ENCODE assay signal across 8 cellular contexts in the genomic region with DNA sequence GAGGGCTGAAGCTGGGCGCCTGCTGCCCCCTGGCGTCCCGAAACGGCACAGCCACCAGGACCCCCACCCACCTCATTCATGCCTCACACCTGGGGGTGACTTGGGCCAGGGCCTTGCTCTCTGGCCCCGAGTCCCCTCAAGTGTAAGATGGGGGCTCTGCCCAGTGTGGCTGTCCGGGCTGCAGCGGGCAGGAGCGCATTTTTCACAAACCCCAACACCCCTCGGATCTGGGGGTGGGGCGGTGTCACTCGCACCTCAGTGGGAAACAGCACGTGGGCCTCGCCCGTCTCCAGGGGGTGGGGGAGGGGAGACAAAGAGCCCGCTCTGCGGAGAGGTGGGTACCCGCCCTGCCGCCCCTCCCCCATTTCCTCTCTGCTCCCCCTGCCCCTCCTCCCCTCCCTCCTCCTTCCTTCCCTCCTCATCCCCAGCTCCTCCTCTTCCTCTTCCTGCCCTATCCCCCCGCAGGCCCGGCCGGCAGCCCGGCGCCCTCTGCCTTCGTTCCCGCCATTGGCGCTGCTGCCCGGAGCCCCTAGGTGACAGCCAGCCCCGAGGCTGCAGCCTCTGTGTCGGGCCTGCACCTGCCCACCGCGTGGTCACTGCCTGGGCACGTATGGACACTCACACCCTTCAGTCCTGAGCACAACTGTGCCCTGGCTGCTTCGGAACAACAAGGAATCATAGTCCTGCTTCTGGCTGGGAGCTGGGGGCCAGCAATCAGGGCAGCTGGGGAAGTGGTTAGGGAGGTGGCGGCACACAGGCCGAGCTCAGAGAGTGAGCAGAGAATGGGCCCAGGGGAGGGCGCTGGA. TPM values are rescaled to one million over a fixed set of nuclear protein-coding genes. Genes with fewer than 3 reads are reported as not detected.
DNase-seq lines count a peak whose midpoint lies in the region; ATAC-seq and TF ChIP-seq lines count a peak whose summit lies in the region.

No MANE protein-coding gene starts in this region.

- H3K4me1 Mint-ChIP-seq in activated CD4-positive, alpha-beta T cell treated with anti-CD3 and anti-CD28 coated beads, Interleukin-2, amount 10 ng/mL, durations not matched to agents 7 days and 5 days, result peaks cover 25% of the 10 kb centered on the region
- peaks cover 7% of the 10 kb centered on the region for H3K4me1 Mint-ChIP-seq in memory B cell
- H3K4me1 Mint-ChIP-seq in stimulated activated memory B cell treated with anti-CD40 and anti-IgM and Interleukin-4, amounts not matched to agents 10 μg/mL and 1 μg/mL and 100 μg/mL, for 72 hours, result peaks cover 25% of the 10 kb centered on the region

- H3K27ac ChIP-seq in ACC112 (ENCODE audit: low read depth, low read length), result peak overlapping the region; percentile 38; the same call in 1 of the 2 replicates

- ATAC-seq in memory B cell (ENCODE audit: low read depth), result peak; percentile 58
- ATAC-seq in stimulated activated memory B cell treated with anti-CD40 and anti-IgM and Interleukin-4, amounts not matched to agents 10 μg/mL and 1 μg/mL and 100 μg/mL, for 72 hours, result peak; percentile 50
- no peak for ATAC-seq in GM21825 (IDR thresholded peaks at IDR 0.05; ENCODE audit: unreplicated experiment)

- H2AFZ ChIP-seq in ACC112 (ENCODE audit: low read length, unreplicated experiment), result peak overlapping the region; percentile 79

- H3K36me3 ChIP-seq in ACC112 (ENCODE audit: insufficient read depth, low read length), result no peaks in the 10 kb centered on the region

- peaks cover under 1% of the 10 kb centered on the region for H3K27me3 Mint-ChIP-seq in activated CD4-positive, alpha-beta T cell treated with anti-CD3 and anti-CD28 coated beads, Interleukin-2, amount 10 ng/mL, durations not matched to agents 7 days and 5 days
- H3K27me3 Mint-ChIP-seq in memory B cell, result no peaks in the 10 kb centered on the region
- no peaks in the 10 kb centered on the region for H3K27me3 Mint-ChIP-seq in stimulated activated memory B cell treated with anti-CD40 and anti-IgM and Interleukin-4, amounts not matched to agents 10 μg/mL and 1 μg/mL and 100 μg/mL, for 72 hours

- H3K27ac Mint-ChIP-seq in activated CD4-positive, alpha-beta T cell treated with anti-CD3 and anti-CD28 coated beads, Interleukin-2, amount 10 ng/mL, durations not matched to agents 7 days and 5 days, result peak overlapping the region; percentile 85
- no peak overlapping the region for H3K27ac Mint-ChIP-seq in memory B cell
- H3K27ac Mint-ChIP-seq in stimulated activated memory B cell treated with anti-CD40 and anti-IgM and Interleukin-4, amounts not matched to agents 10 μg/mL and 1 μg/mL and 100 μg/mL, for 72 hours, result peak overlapping the region; percentile 73

- CTCF ChIA-PET in activated CD4-positive, alpha-beta T cell treated with anti-CD3 and anti-CD28 coated beads, Interleukin-2, amount 10 ng/mL, durations not matched to agents 7 days and 5 days (lab: Charles Lee), result interaction anchor here (0.5 to 11.3 kb wide), 35 partner anchors 8 to 1009 kb away, joined by 3 to 230 read pairs (median 4); partner anchors contain the start of genes CARS1, PHLDA2 and TSSC4

- no peaks in the 10 kb centered on the region for H3K36me3 Mint-ChIP-seq in activated CD4-positive, alpha-beta T cell treated with anti-CD3 and anti-CD28 coated beads, Interleukin-2, amount 10 ng/mL, durations not matched to agents 7 days and 5 days (ENCODE audit: low read depth)
- no peaks in the 10 kb centered on the region for H3K36me3 Mint-ChIP-seq in memory B cell
- no peaks in the 10 kb centered on the region for H3K36me3 Mint-ChIP-seq in stimulated activated memory B cell treated with anti-CD40 and anti-IgM and Interleukin-4, amounts not matched to agents 10 μg/mL and 1 μg/mL and 100 μg/mL, for 72 hours

- DNase-seq in NCI-H2196 (lab: John Stamatoyannopoulos, UW; ENCODE audit: unreplicated experiment) (peak; percentile 75), memory B cell (ENCODE audit: low spot score in 2 of 2) (peak; percentile 46 to 66)
- peak; percentile 84 for DNase-seq in activated CD4-positive, alpha-beta T cell treated with anti-CD3 and anti-CD28 coated beads, Interleukin-2, amount 10 ng/mL, durations not matched to agents 7 days and 5 days
- peak; percentile 42 for DNase-seq in effector CD4-positive, alpha-beta T cell

- POLR2A ChIA-PET in activated CD4-positive, alpha-beta T cell treated with anti-CD3 and anti-CD28 coated beads, Interleukin-2, amount 10 ng/mL, durations not matched to agents 7 days and 5 days (lab: Charles Lee), result interaction anchor here (0.6 to 1.6 kb wide), 3 partner anchors 10 to 11 kb away, joined by 3 to 6 read pairs (median 4); a partner anchor contains a TSS

- no peaks in the 10 kb centered on the region for H3K27me3 ChIP-seq in ACC112 (ENCODE audit: insufficient read depth, low read length)

- H3K4me1 ChIP-seq in ACC112 (ENCODE audit: control insufficient read depth, insufficient read depth, low read length, unreplicated experiment), result peaks cover 6% of the 10 kb centered on the region

- no peaks in the 10 kb centered on the region for H3K79me2 ChIP-seq in ACC112 (ENCODE audit: control insufficient read depth, insufficient read depth, low read length, unreplicated experiment)

- peak; percentile 41 for TF ChIP-seq POLR2A in GM19193 (IDR thresholded peaks at IDR 0.05; ENCODE audit: extremely low read depth, insufficient read depth, insufficient read length)

- peak overlapping the region; percentile 75 for H3K4me3 ChIP-seq in ACC112 (ENCODE audit: low read depth, low read length)

- peak overlapping the region; percentile 80 for H3K4me3 Mint-ChIP-seq in activated CD4-positive, alpha-beta T cell treated with anti-CD3 and anti-CD28 coated beads, Interleukin-2, amount 10 ng/mL, durations not matched to agents 7 days and 5 days
- H3K4me3 Mint-ChIP-seq in memory B cell, result peak overlapping the region; percentile 76
- H3K4me3 Mint-ChIP-seq in stimulated activated memory B cell treated with anti-CD40 and anti-IgM and Interleukin-4, amounts not matched to agents 10 μg/mL and 1 μg/mL and 100 μg/mL, for 72 hours, result peak overlapping the region; percentile 76

- H3K9me3 Mint-ChIP-seq in activated CD4-positive, alpha-beta T cell treated with anti-CD3 and anti-CD28 coated beads, Interleukin-2, amount 10 ng/mL, durations not matched to agents 7 days and 5 days, result no peaks in the 10 kb centered on the region
- no peaks in the 10 kb centered on the region for H3K9me3 Mint-ChIP-seq in memory B cell
- H3K9me3 Mint-ChIP-seq in stimulated activated memory B cell treated with anti-CD40 and anti-IgM and Interleukin-4, amounts not matched to agents 10 μg/mL and 1 μg/mL and 100 μg/mL, for 72 hours, result no peaks in the 10 kb centered on the region

RNA-seq across cellular contexts. Expression of gene CDKN1C, which starts 6.8 kb away (rescaled TPM):
- under 1 TPM; 0.29 to 0.40 TPM for total RNA-seq in activated CD4-positive, alpha-beta T cell treated with anti-CD3 and anti-CD28 coated beads, Interleukin-2, amount 10 ng/mL, durations not matched to agents 7 days and 5 days

RNA-seq across cellular contexts. Expression of gene PHLDA2, which starts 36.8 kb away (rescaled TPM):
- under 1 TPM; 0.35 to 0.45 TPM for total RNA-seq in activated CD4-positive, alpha-beta T cell treated with anti-CD3 and anti-CD28 coated beads, Interleukin-2, amount 10 ng/mL, durations not matched to agents 7 days and 5 days
